In the genomic region with DNA sequence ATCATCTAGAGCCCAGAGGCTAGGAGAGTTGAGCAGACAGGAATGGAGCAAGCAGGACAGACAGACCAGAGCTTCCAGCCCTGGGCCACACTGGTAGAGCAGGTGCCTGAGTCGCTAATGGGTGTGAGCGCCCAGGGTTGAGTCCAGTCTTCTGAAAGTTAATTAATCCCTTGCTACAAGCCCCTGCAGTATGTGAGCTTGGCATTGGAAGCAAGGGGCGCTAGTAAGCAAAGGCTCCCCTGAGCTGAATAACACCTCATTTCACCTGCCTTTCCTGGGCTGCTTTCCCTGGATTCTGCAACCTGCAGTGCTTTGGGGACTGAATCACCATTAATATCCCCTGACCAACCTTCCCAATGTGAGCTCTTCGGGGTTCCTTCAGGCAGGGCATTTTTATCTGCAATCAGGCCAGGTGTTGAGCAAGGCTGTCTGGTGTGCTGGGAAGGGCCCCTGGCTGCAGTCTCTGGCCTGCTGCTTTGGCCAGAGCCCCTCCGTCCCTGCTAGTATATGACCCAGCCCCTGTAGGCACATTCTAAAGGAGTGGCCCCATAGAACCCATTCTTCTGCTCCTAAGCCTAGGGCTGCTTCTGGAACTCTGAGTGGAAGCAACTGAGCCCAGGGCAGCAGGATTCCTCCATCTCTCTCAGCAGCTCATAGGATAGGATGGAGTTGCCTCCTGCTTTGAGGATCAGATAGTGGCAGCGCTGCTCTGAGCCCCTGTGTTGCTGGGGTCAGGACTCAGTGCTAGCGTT, we compare ENCODE assay signal across 24 cellular contexts. TPM values are rescaled to one million over a fixed set of nuclear protein-coding genes. Genes with fewer than 3 reads are reported as not detected.
DNase-seq lines count a peak whose midpoint lies in the region; FAIRE-seq and TF ChIP-seq lines count a peak whose summit lies in the region.
"Had no signal": no experiment of that assay in that cellular context is flagged by ENCODE, and none has a peak within 500 bp of the region (broad histone marks: within the 10 kb centered on the region; RNA-seq: fewer than 3 reads in every experiment).

No MANE protein-coding gene starts in this region.

- no peak overlapping the region for H2AFZ ChIP-seq in H9 (ENCODE audit: low read length)

- no peaks in the 10 kb centered on the region for H3K4me1 ChIP-seq in BE2C
- H3K4me1 ChIP-seq in H9 (ENCODE audit: insufficient read depth, low read length) = no peaks in the 10 kb centered on the region
- H3K4me1 ChIP-seq in endodermal cell (ENCODE audit: control insufficient read depth, insufficient read depth, low read length) = no peaks in the 10 kb centered on the region
- no peaks in the 10 kb centered on the region for H3K4me1 ChIP-seq in mesendoderm (ENCODE audit: control insufficient read depth, low read depth, low read length)
- no peaks in the 10 kb centered on the region for H3K4me1 ChIP-seq in breast epithelium
- H3K4me1 ChIP-seq: A549, HAP-1 had no signal

- H3K27ac ChIP-seq in H9 (ENCODE audit: insufficient read length, low read depth, low read length) (no peak overlapping the region), endodermal cell (ENCODE audit: low read depth, low read length) (no peak overlapping the region), mesendoderm (ENCODE audit: low read depth, low read length) (no peak overlapping the region), breast epithelium (no peak overlapping the region)
- H3K27ac ChIP-seq: A549 had no signal

- H3K4me3 Mint-ChIP-seq in H9 (no peak overlapping the region), endodermal cell (no peak overlapping the region)
- H3K4me3 Mint-ChIP-seq: CD8-positive, alpha-beta memory T cell; IgD-negative memory B cell had no signal

- no peaks in the 10 kb centered on the region for H3K23me2 ChIP-seq in H9 (ENCODE audit: insufficient read length, low read depth, low read length, poor library complexity, severe bottlenecking)

- H3K4me3 ChIP-seq in BE2C (ENCODE audit: low read depth, low read length) (no peak overlapping the region), endodermal cell (ENCODE audit: low read length) (no peak overlapping the region), mesendoderm (ENCODE audit: low read length) (no peak overlapping the region), breast epithelium (no peak overlapping the region)
- H3K4me3 ChIP-seq: A549, HAP-1, MG63 had no signal

- H3K27me3 Mint-ChIP-seq in H9 (ENCODE audit: low read depth) (peaks cover 12% of the 10 kb centered on the region), endodermal cell (ENCODE audit: insufficient read depth) (peaks cover 30% of the 10 kb centered on the region)

- TF ChIP-seq POLR2A in breast epithelium (IDR thresholded peaks at IDR 0.05) = no peak

- H3K9me3 ChIP-seq in BE2C = no peaks in the 10 kb centered on the region
- no peaks in the 10 kb centered on the region for H3K9me3 ChIP-seq in H9 (ENCODE audit: control insufficient read depth, low read depth, low read length)
- H3K9me3 ChIP-seq in endodermal cell (ENCODE audit: control insufficient read depth, low read length) = no peaks in the 10 kb centered on the region
- H3K9me3 ChIP-seq in breast epithelium = no peaks in the 10 kb centered on the region
- H3K9me3 ChIP-seq: A549, HAP-1, MG63 had no signal

- H3K27ac Mint-ChIP-seq in H9 (no peak overlapping the region; a peak in 1 of 7 replicates), endodermal cell (no peak overlapping the region)
- H3K27ac Mint-ChIP-seq: CD8-positive, alpha-beta memory T cell; IgD-negative memory B cell had no signal

- no peaks in the 10 kb centered on the region for H3K36me3 ChIP-seq in BE2C
- no peaks in the 10 kb centered on the region for H3K36me3 ChIP-seq in endodermal cell (ENCODE audit: control insufficient read depth, insufficient read depth, low read length)
- no peaks in the 10 kb centered on the region for H3K36me3 ChIP-seq in mesendoderm (ENCODE audit: control insufficient read depth, insufficient read depth, low read length)
- H3K36me3 ChIP-seq in breast epithelium = no peaks in the 10 kb centered on the region
- H3K36me3 ChIP-seq: HAP-1, MG63 had no signal

- H3K4ac ChIP-seq in H9 (ENCODE audit: low read depth, low read length) (no peak overlapping the region), mesendoderm (ENCODE audit: low read depth, low read length) (no peak overlapping the region)

- H3K56ac ChIP-seq in H9 (ENCODE audit: insufficient read length, low read depth, low read length) (no peak overlapping the region), mesendoderm (ENCODE audit: low read length) (no peak overlapping the region)

- H3K4me2 ChIP-seq in H9 (ENCODE audit: insufficient read depth, insufficient read length, low read length) (no peak overlapping the region), mesendoderm (ENCODE audit: low read length) (no peak overlapping the region)
- H3K4me2 ChIP-seq: A549 had no signal

- no peak overlapping the region for H2BK12ac ChIP-seq in H9 (ENCODE audit: insufficient read length, low read depth, low read length)

- H3K27me3 ChIP-seq in BE2C = peaks cover 4% of the 10 kb centered on the region; the same call in 1 of the 2 replicates
- no peaks in the 10 kb centered on the region for H3K27me3 ChIP-seq in H9 (ENCODE audit: insufficient read depth, low read length)
- peaks cover 4% of the 10 kb centered on the region for H3K27me3 ChIP-seq in endodermal cell (ENCODE audit: control insufficient read depth, insufficient read depth, low read length, poor library complexity, severe bottlenecking)
- no peaks in the 10 kb centered on the region for H3K27me3 ChIP-seq in mesendoderm (ENCODE audit: insufficient read depth, low read length, poor library complexity)
- no peaks in the 10 kb centered on the region for H3K27me3 ChIP-seq in breast epithelium
- H3K27me3 ChIP-seq: MG63 had no signal

- H2BK15ac ChIP-seq in H9 (ENCODE audit: low read depth, low read length) (no peak overlapping the region), mesendoderm (replicated peaks; ENCODE audit: low read depth) (no peak overlapping the region)

- H4K91ac ChIP-seq in H9 (ENCODE audit: insufficient read length, low read depth, low read length) = no peak overlapping the region

- H3K9ac ChIP-seq in H9 (ENCODE audit: extremely low read depth, insufficient read length, low read length) (no peak overlapping the region), endodermal cell (ENCODE audit: extremely low read depth, low read length, poor library complexity, severe bottlenecking) (no peak overlapping the region), mesendoderm (ENCODE audit: low read length) (no peak overlapping the region)

- H4K5ac ChIP-seq in H9 (ENCODE audit: insufficient read length, low read depth, low read length) (no peak overlapping the region), mesendoderm (ENCODE audit: low read length) (no peak overlapping the region)

- FAIRE-seq in GM19239 (lab: Jason Lieb, UNC) = no peak
- FAIRE-seq: A549, D721Med, GM12892, GM18507, HTR-8/SVneo had no signal

- no peaks in the 10 kb centered on the region; a peak in 1 of 4 replicates for H3K4me1 Mint-ChIP-seq in H9
- H3K4me1 Mint-ChIP-seq in endodermal cell = no peaks in the 10 kb centered on the region
- H3K4me1 Mint-ChIP-seq: CD8-positive, alpha-beta memory T cell; IgD-negative memory B cell had no signal

- H2AK5ac ChIP-seq in H9 (ENCODE audit: insufficient read length, low read length) = no peak overlapping the region
- H2AK5ac ChIP-seq in mesendoderm (ENCODE audit: low read length) = no peak overlapping the region

- DNase-seq in BE2C (no peak), H9 (peak; percentile 50), endodermal cell (peak; percentile 60), mesendoderm (peak; percentile 24), breast epithelium (ENCODE audit: low spot score in 2 of 2) (no peak), hepatic stellate cell (ENCODE audit: low spot score) (no peak), GM19239 (ENCODE audit: insufficient read length, low spot score) (no peak), KBM-7 (no peak)
- DNase-seq: C1 segment of cervical spinal cord; CD8-positive, alpha-beta memory T cell; Kasumi-1; MG63; NCI-H1092; NCI-H1436 treated with DMSO at 0.1 percent for 48 hours; NCI-H2081; NCI-H774; RPMI8226 had no signal

- H4K20me1 ChIP-seq in H9 (ENCODE audit: control insufficient read depth, insufficient read depth, insufficient read length) = no peaks in the 10 kb centered on the region

- H2BK120ac ChIP-seq in H9 (ENCODE audit: low read depth, low read length, poor library complexity, severe bottlenecking) (no peak overlapping the region), mesendoderm (ENCODE audit: low read depth, low read length) (no peak overlapping the region)

- H4K8ac ChIP-seq in H9 (replicated peaks; ENCODE audit: insufficient read length, low read depth, low read length) (no peak overlapping the region), mesendoderm (ENCODE audit: low read depth, low read length) (no peak overlapping the region)

- H3T11ph ChIP-seq in H9 (ENCODE audit: low read length) = no peak overlapping the region

- H3K79me2 ChIP-seq in H9 (ENCODE audit: insufficient read depth, low read length) (no peaks in the 10 kb centered on the region), mesendoderm (ENCODE audit: control insufficient read depth, insufficient read depth, low read length) (no peaks in the 10 kb centered on the region)

- intact Hi-C loops in breast epithelium (cut with DNase I; ENCODE audit: low total_unique reads) = no loop called here

- TF ChIP-seq CTCF in BE2C (IDR thresholded peaks at IDR 0.05; ENCODE audit: low read depth, low read length) = 0 out of 2 replicates have a peak, but pooled peaks have one; percentile 1
- peak; percentile 57 for TF ChIP-seq CTCF in H9 (conservative IDR thresholded peaks at IDR 0.05)
- peak; percentile 58 for TF ChIP-seq CTCF in endodermal cell (conservative IDR thresholded peaks at IDR 0.05)
- TF ChIP-seq CTCF in breast epithelium (IDR thresholded peaks at IDR 0.05) = no peak

- no CpG with 5 or more reads among the region's 7 CpGs for WGBS in H9 (ENCODE audit: extremely low coverage, insufficient read length, low lambda C conversion rate)
- WGBS in endodermal cell (ENCODE audit: insufficient coverage in 1 of 2, insufficient read length in 1 of 2), 2 experiments = 82 to 84% methylated on average over 4 to 7 of the region's 7 CpGs
- no CpG with 5 or more reads among the region's 7 CpGs for WGBS in mesendoderm (ENCODE audit: extremely low coverage, insufficient coverage, low lambda C conversion rate)

- H3K36me3 Mint-ChIP-seq in H9 (ENCODE audit: insufficient read depth in 1 of 3, low read depth in 3 of 3) (no peaks in the 10 kb centered on the region), endodermal cell (ENCODE audit: low read depth) (no peaks in the 10 kb centered on the region)
- H3K36me3 Mint-ChIP-seq: CD8-positive, alpha-beta memory T cell had no signal

- H3K14ac ChIP-seq in H9 (ENCODE audit: insufficient read depth, low read length) = no peak overlapping the region

- in situ Hi-C loops in KBM-7 (cut with MboI; ENCODE audit: low pct_unique_long_range_greater_than_20kb, low sequenced_read_pairs) = no loop called here

- H3K9me3 Mint-ChIP-seq in H9 = peaks cover 2 to 3% of the 10 kb centered on the region in 2 experiments; a peak in 2 of 5 replicates
- H3K9me3 Mint-ChIP-seq in endodermal cell = peaks cover 2% of the 10 kb centered on the region

- no peak overlapping the region for H2BK5ac ChIP-seq in H9 (ENCODE audit: insufficient read length, low read length)
- no peak overlapping the region for H2BK5ac ChIP-seq in mesendoderm (ENCODE audit: low read length)

- no peak overlapping the region for H2BK20ac ChIP-seq in H9 (ENCODE audit: low read depth, low read length, poor library complexity, severe bottlenecking)

- no peak overlapping the region for H3K23ac ChIP-seq in H9 (ENCODE audit: insufficient read length, low read depth, low read length)
- H3K23ac ChIP-seq in mesendoderm (ENCODE audit: low read length) = no peak overlapping the region

- no peak overlapping the region for H3K18ac ChIP-seq in H9 (ENCODE audit: insufficient read length, low read depth, low read length)
- H3K18ac ChIP-seq in mesendoderm (ENCODE audit: low read length) = no peak overlapping the region

- H3K79me1 ChIP-seq in H9 (ENCODE audit: insufficient read depth, low read depth, low read length, poor library complexity, severe bottlenecking) (no peaks in the 10 kb centered on the region), mesendoderm (ENCODE audit: low read length) (no peaks in the 10 kb centered on the region)

RNA-seq across cellular contexts. Expression of a gene that starts 45.1 kb away (rescaled TPM):
- polyA plus RNA-seq in BE2C (2012; ENCODE audit: insufficient read depth, insufficient read length, low read depth) = 0.65 TPM
- total RNA-seq in H9 (2021) = 2.8 and 3.0 TPM in 2 replicates
- 1 to 10 TPM; 2.9 to 3.6 TPM for total RNA-seq in endodermal cell
- 13.5 TPM for polyA plus RNA-seq in endodermal cell (2013, experiment 1 of 2)
- polyA plus RNA-seq in endodermal cell (2013, experiment 2 of 2) = 13.9 TPM
- polyA plus RNA-seq in mesendoderm (2013, experiment 1 of 2) = 2.8 TPM
- polyA plus RNA-seq in mesendoderm (2013, experiment 2 of 2) = 2.8 TPM
- 1 to 10 TPM; 1.8 to 5.9 (median 3.4) TPM for total RNA-seq in breast epithelium
- total RNA-seq: CD8-positive, alpha-beta memory T cell had no signal

Comparison
In these comparisons a context has a peak if more than half of its experiments do, and no peak if none do; other contexts are left out.
1. DNase-seq: peak in H9 (single experiment), endodermal cell (single experiment) and mesendoderm (single experiment); none in BE2C (single experiment), breast epithelium (0 of 2), hepatic stellate cell (single experiment), GM19239 (single experiment) and KBM-7 (single experiment).
2. CTCF ChIP-seq: peak in BE2C (single experiment), H9 (single experiment) and endodermal cell (single experiment); none in breast epithelium (0 of 3).